In the genomic region with DNA sequence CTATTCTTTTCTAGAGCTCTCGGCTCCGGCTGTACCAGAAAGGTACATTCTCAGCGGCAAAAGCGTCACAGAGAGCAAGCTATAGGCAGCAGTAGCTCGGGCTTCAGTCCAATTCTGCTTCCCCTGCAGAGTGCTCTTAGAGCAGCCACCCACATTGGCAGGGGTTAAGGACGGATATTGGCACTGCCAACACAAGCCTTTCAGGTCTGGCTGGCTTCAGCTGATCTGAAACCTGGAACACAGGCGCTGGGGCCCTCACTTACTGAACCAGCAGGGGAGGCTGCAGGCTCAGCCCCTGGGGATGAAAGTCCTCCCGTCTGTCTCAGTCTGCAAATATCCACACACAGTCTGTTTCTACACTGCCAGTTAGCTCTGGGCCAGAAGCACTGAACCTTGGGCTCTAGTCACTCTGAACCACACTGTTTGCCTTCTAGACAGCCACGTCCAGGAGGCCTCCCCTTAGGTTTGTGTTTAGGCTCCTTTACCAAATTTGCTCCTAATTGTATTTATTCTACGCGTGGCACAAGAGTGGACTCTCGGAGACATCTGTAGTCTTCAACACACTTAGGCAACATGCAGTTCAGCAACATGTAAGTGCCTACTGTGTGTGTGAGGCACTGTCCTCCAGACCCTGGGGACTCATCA, we compare ENCODE assay signal across 8 cellular contexts. TPM values are rescaled to one million over a fixed set of nuclear protein-coding genes. Genes with fewer than 3 reads are reported as not detected.
DNase-seq lines count a peak whose midpoint lies in the region; ATAC-seq and TF ChIP-seq lines count a peak whose summit lies in the region.

No MANE protein-coding gene starts in this region.

- H3K4me3 Mint-ChIP-seq in type B pancreatic cell, result no peak overlapping the region

- H3K36me3 Mint-ChIP-seq in type B pancreatic cell, result peaks cover 5% of the 10 kb centered on the region

- ATAC-seq in HG02623 (IDR thresholded peaks at IDR 0.05; ENCODE audit: unreplicated experiment), result no peak
- no peak for ATAC-seq in HG02840 (IDR thresholded peaks at IDR 0.05; ENCODE audit: low FRiP score, unreplicated experiment)

- H3K9me3 Mint-ChIP-seq in type B pancreatic cell, result no peaks in the 10 kb centered on the region

- H3K27me3 Mint-ChIP-seq in type B pancreatic cell, result no peaks in the 10 kb centered on the region

- peak; percentile 39 for TF ChIP-seq CTCF in type B pancreatic cell (conservative IDR thresholded peaks at IDR 0.05)

- H3K4me1 Mint-ChIP-seq in type B pancreatic cell (ENCODE audit: unreplicated experiment), result peaks cover 34% of the 10 kb centered on the region

- DNase-seq in SIG-M5 treated with dmso at 0.1 percent for 504 hours (lab: John Stamatoyannopoulos, UW; ENCODE audit: unreplicated experiment), result peak; percentile 30
- no peak for DNase-seq in SIG-M5 (lab: John Stamatoyannopoulos, UW)
- peak; percentile 89 for DNase-seq in astrocyte of the hippocampus (ENCODE audit: low read depth, low spot score)
- peak; percentile 78 for DNase-seq in iris pigment epithelial cell (ENCODE audit: low read depth)
- DNase-seq in type B pancreatic cell (ENCODE audit: extremely low spot score, unreplicated experiment), result no peak
- DNase-seq in amniotic stem cell (lab: John Stamatoyannopoulos, UW), result no peak

- H3K27ac Mint-ChIP-seq in type B pancreatic cell, result peak overlapping the region; percentile 91

RNA-seq across cellular contexts. Expression of a gene that starts 40.1 kb away (rescaled TPM):
- total RNA-seq in type B pancreatic cell (ENCODE audit: low replicate concordance), result 3.4 and 21.6 TPM in 2 replicates

RNA-seq across cellular contexts. Expression of a gene that starts 53.2 kb away (rescaled TPM):
- 27.8 and 42.7 TPM in 2 replicates for total RNA-seq in type B pancreatic cell (ENCODE audit: low replicate concordance)

Comparison
In these comparisons a context has a peak if more than half of its experiments do, and no peak if none do; other contexts are left out.
1. DNase-seq: peak in SIG-M5 treated with dmso at 0.1 percent for 504 hours (single experiment), astrocyte of the hippocampus (single experiment) and iris pigment epithelial cell (single experiment); none in SIG-M5 (single experiment), type B pancreatic cell (single experiment) and amniotic stem cell (single experiment).